Comparison of ENCODE assay signal across 24 cellular contexts in genomic region chr3:128973988-128974564, GRCh38. TPM values are rescaled to one million over a fixed set of nuclear protein-coding genes. Genes with fewer than 3 reads are reported as not detected.
DNase-seq lines count a peak whose midpoint lies in the region; ATAC-seq and TF ChIP-seq lines count a peak whose summit lies in the region.
"Had no signal": no experiment of that assay in that cellular context is flagged by ENCODE, and none has a peak within 500 bp of the region (broad histone marks: within the 10 kb centered on the region; RNA-seq: fewer than 3 reads in every experiment).

No MANE protein-coding gene starts in this region.

- H3K27ac Mint-ChIP-seq in CD14-positive monocyte (peak overlapping the region in 4 of 7 donors; percentile 4 to 75 (median 64)), T-helper 17 cell (no peak overlapping the region), naive B cell (peak overlapping the region in 5 of 6 donors; percentile 35 to 96 (median 76)), progenitor cell of endocrine pancreas (no peak overlapping the region)
- H3K27ac Mint-ChIP-seq: activated CD4-positive, alpha-beta T cell treated with anti-CD3 and anti-CD28 coated beads, Interleukin-2, amount 10 ng/mL, durations not matched to agents 24 days and 14 days; CD4-positive, alpha-beta T cell; nephron had no signal

- H3K9me3 ChIP-seq in T-helper 17 cell (ENCODE audit: control insufficient read depth, low read length, poor library complexity, severe bottlenecking) = no peaks in the 10 kb centered on the region
- H3K9me3 ChIP-seq: breast epithelium, prostate gland, uterus had no signal

- H3K4me3 Mint-ChIP-seq in CD14-positive monocyte (peak overlapping the region in 1 of 2 donors; percentile 51), T-helper 17 cell (no peak overlapping the region), naive B cell (peak overlapping the region in 7 of 8 donors; percentile 10 to 68 (median 29)), progenitor cell of endocrine pancreas (ENCODE audit: low read depth) (no peak overlapping the region)
- H3K4me3 Mint-ChIP-seq: activated CD4-positive, alpha-beta T cell treated with anti-CD3 and anti-CD28 coated beads, Interleukin-2, amount 10 ng/mL, durations not matched to agents 24 days and 14 days; CD4-positive, alpha-beta T cell; nephron had no signal

- H3K36me3 Mint-ChIP-seq in CD14-positive monocyte = no peaks in the 10 kb centered on the region
- peaks cover 2% of the 10 kb centered on the region for H3K36me3 Mint-ChIP-seq in T-helper 17 cell (ENCODE audit: low read depth)
- H3K36me3 Mint-ChIP-seq in naive B cell = no peaks in the 10 kb centered on the region
- no peaks in the 10 kb centered on the region for H3K36me3 Mint-ChIP-seq in progenitor cell of endocrine pancreas (ENCODE audit: insufficient read depth)

- intact Hi-C loops in CD14-positive monocyte (cut with micrococcal nuclease) = loop anchor here (10.0 kb wide), 2 partner anchors 341 to 351 kb away; a partner anchor contains a TSS

- H3K9me3 Mint-ChIP-seq in CD14-positive monocyte = peaks cover 0 to 3% (median 0%) of the 10 kb centered on the region in 7 donors
- no peaks in the 10 kb centered on the region for H3K9me3 Mint-ChIP-seq in naive B cell
- H3K9me3 Mint-ChIP-seq in progenitor cell of endocrine pancreas (ENCODE audit: low read depth) = no peaks in the 10 kb centered on the region
- H3K9me3 Mint-ChIP-seq: activated CD4-positive, alpha-beta T cell treated with anti-CD3 and anti-CD28 coated beads, Interleukin-2, amount 10 ng/mL, durations not matched to agents 24 days and 14 days; CD4-positive, alpha-beta T cell; nephron had no signal

- peaks cover 0 to 6% (median 0%) of the 10 kb centered on the region in 3 donors for H3K27me3 Mint-ChIP-seq in CD14-positive monocyte (ENCODE audit: low read depth in 3 of 3)
- peaks cover 19% of the 10 kb centered on the region for H3K27me3 Mint-ChIP-seq in T-helper 17 cell
- peaks cover 0 to 5% (median 4%) of the 10 kb centered on the region in 3 donors for H3K27me3 Mint-ChIP-seq in naive B cell
- H3K27me3 Mint-ChIP-seq in progenitor cell of endocrine pancreas = no peaks in the 10 kb centered on the region
- H3K27me3 Mint-ChIP-seq: CD4-positive, alpha-beta T cell had no signal

- H3K4me1 Mint-ChIP-seq in CD14-positive monocyte (peaks cover 30% of the 10 kb centered on the region), T-helper 17 cell (no peaks in the 10 kb centered on the region), naive B cell (peaks cover 14 to 29% (median 29%) of the 10 kb centered on the region in 3 donors), progenitor cell of endocrine pancreas (ENCODE audit: low read depth) (no peaks in the 10 kb centered on the region)

- TF ChIP-seq CTCF in CD14-positive monocyte (IDR thresholded peaks at IDR 0.05) (no peak), progenitor cell of endocrine pancreas (IDR thresholded peaks at IDR 0.05; ENCODE audit: unreplicated experiment) (no peak)

- DNase-seq in CD14-positive monocyte (ENCODE audit: low spot score) (no peak), MV-4-11 (lab: John Stamatoyannopoulos, UW) (peak; percentile 95), T-helper 17 cell (no peak), naive B cell (peak; percentile 63), progenitor cell of endocrine pancreas (ENCODE audit: low spot score, unreplicated experiment) (no peak), NCI-H526 treated with DMSO at 0.1 percent for 48 hours (lab: John Stamatoyannopoulos, UW) (no peak), glomerular visceral epithelial cell (ENCODE audit: extremely low spot score) (no peak), NCI-H1092 treated with DMSO at 0.1 percent for 48 hours (lab: John Stamatoyannopoulos, UW) (no peak)
- DNase-seq: activated CD4-positive, alpha-beta T cell treated with anti-CD3 and anti-CD28 coated beads, Interleukin-2, amount 10 ng/mL, durations not matched to agents 24 days and 14 days; CD4-positive, alpha-beta T cell; foreskin fibroblast; mammary epithelial cell; NCI-H1092; NCI-H2081; NCI-H446 treated with DMSO at 0.1 percent for 48 hours; small intestine; stimulated activated CD4-positive, alpha-beta T cell treated with anti-CD3 and anti-CD28 coated beads, Interleukin-4, amount 100 ng/mL, for 1 hour; T1000; uterus had no signal

- peak; percentile 44 for ATAC-seq in T-helper 17 cell
- peak; percentile 96 for ATAC-seq in naive B cell (ENCODE audit: low read depth in 2 of 2)

RNA-seq across cellular contexts. Expression of gene CFAP92, which starts 19.8 kb away (rescaled TPM):
- under 1 TPM; 0.19 to 0.50 TPM for polyA plus RNA-seq in CD14-positive monocyte
- under 1 TPM; 0.15 to 0.37 TPM for total RNA-seq in T-helper 17 cell
- polyA plus RNA-seq in naive B cell (ENCODE audit: low read depth in 6 of 6) = not detected
- 2.4 and 2.7 TPM in 2 replicates for total RNA-seq in progenitor cell of endocrine pancreas
- total RNA-seq: A673; activated CD4-positive, alpha-beta T cell treated with anti-CD3 and anti-CD28 coated beads, Interleukin-2, amount 10 ng/mL, durations not matched to agents 24 days and 14 days had no signal

RNA-seq across cellular contexts. Expression of gene EFCC1, which starts 27.0 kb away (rescaled TPM):
- polyA plus RNA-seq in CD14-positive monocyte = under 1 TPM; 0.11 to 0.15 TPM
- total RNA-seq in T-helper 17 cell = under 1 TPM in 1 of 2 donors, not detected in 1; 0.12 TPM
- not detected for polyA plus RNA-seq in naive B cell (ENCODE audit: low read depth in 6 of 6)
- 0.60 TPM in 2 replicates for total RNA-seq in progenitor cell of endocrine pancreas
- total RNA-seq: A673, kidney epithelial cell had no signal
- polyA plus RNA-seq: mammary epithelial cell had no signal

Comparison
In these comparisons a context has a peak if more than half of its experiments do, and no peak if none do; other contexts are left out.
1. DNase-seq: peak in MV-4-11 (single experiment) and naive B cell (single experiment); none in CD14-positive monocyte (single experiment), T-helper 17 cell (0 of 3), progenitor cell of endocrine pancreas (single experiment), NCI-H526 treated with DMSO at 0.1 percent for 48 hours (single experiment), glomerular visceral epithelial cell (single experiment) and NCI-H1092 treated with DMSO at 0.1 percent for 48 hours (single experiment).
2. H3K27ac Mint-ChIP-seq: peak in CD14-positive monocyte (4 of 7) and naive B cell (5 of 6); none in T-helper 17 cell (single experiment) and progenitor cell of endocrine pancreas (single experiment).
3. H3K4me3 Mint-ChIP-seq: peak in naive B cell (7 of 8); none in T-helper 17 cell (single experiment) and progenitor cell of endocrine pancreas (single experiment).